In the genomic region with DNA sequence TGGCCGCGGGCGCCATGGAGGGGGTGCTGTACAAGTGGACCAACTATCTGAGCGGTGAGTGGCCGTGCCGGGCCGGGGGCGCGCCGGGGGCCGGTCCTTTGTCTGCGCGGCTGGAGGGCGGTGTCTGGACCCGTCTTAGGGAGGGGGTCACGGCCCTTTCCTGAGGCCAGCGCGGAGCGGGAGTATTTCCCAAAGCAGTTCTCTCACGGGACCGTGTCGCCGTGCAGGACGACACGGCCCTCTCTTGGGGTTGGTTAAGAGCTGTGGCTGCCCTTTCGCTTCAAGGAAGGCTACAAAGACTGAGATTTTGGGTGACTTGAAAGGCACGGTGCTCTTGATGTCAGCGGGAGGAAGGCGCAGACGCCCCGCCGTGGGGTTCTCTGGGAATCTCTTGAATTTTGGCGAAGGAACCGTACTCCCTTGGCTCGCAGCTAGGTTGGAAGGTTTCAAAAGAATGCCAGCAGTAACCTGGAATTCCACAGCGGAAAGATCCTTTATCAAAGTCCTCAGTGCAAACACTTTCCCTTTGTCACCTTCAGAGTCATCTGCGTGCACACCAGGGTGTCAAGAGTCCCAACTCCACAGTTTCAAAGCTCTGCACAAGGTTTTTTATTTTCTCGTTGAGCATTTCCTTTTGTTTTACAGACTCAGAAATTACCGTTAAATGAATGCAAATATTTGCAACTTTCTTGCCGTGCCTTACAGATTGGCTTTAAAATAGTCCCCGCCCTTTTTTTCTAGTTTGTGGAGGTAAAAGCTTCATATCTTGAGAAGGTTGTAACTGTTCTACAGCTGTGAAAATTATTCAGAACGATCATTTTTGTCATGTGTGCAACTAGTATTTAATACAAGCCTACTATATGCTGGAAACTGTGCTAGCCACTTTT, we compare ENCODE assay signal across 8 cellular contexts. TPM values are rescaled to one million over a fixed set of nuclear protein-coding genes. Genes with fewer than 3 reads are reported as not detected.
DNase-seq lines count a peak whose midpoint lies in the region; TF ChIP-seq lines count a peak whose summit lies in the region.

No MANE protein-coding gene starts in this region.

- peaks cover 16% of the 10 kb centered on the region for H3K79me1 ChIP-seq in trophoblast cell (ENCODE audit: low read length)

- peak overlapping the region; percentile 80 for H2BK5ac ChIP-seq in trophoblast cell (ENCODE audit: low read depth, low read length, poor library complexity)

- no peak overlapping the region for H2AK5ac ChIP-seq in trophoblast cell (ENCODE audit: low read length)

- H3K4me3 Mint-ChIP-seq in HFFc6, result no peak overlapping the region
- H3K4me3 Mint-ChIP-seq in activated naive CD4-positive, alpha-beta T cell treated with anti-CD3 and anti-CD28 coated beads, Interleukin-2, amount 10 ng/mL, durations not matched to agents 7 days and 5 days, result no peak overlapping the region

- peak overlapping the region; percentile 80 for H2AFZ ChIP-seq in trophoblast cell (ENCODE audit: insufficient read depth, low read length, poor library complexity)

- H3K27ac ChIP-seq in cardiac muscle cell, result peak overlapping the region; percentile 87
- peak overlapping the region; percentile 92 for H3K27ac ChIP-seq in trophoblast cell (ENCODE audit: low read depth, low read length)

- H3K4me2 ChIP-seq in trophoblast cell (ENCODE audit: low read length), result peak overlapping the region; percentile 79

- peak overlapping the region; percentile 88 for H3K4ac ChIP-seq in trophoblast cell (ENCODE audit: low read depth, low read length)

- CTCF ChIA-PET in activated naive CD4-positive, alpha-beta T cell treated with anti-CD3 and anti-CD28 coated beads, Interleukin-2, amount 10 ng/mL, durations not matched to agents 7 days and 5 days (lab: Charles Lee), result interaction anchor here (1.5 to 3.2 kb wide), 2 partner anchors 12 to 32 kb away, joined by 4 to 12 read pairs; no protein-coding TSS in a partner anchor

- H3K9me3 Mint-ChIP-seq in HFFc6, result no peaks in the 10 kb centered on the region
- no peaks in the 10 kb centered on the region for H3K9me3 Mint-ChIP-seq in activated naive CD4-positive, alpha-beta T cell treated with anti-CD3 and anti-CD28 coated beads, Interleukin-2, amount 10 ng/mL, durations not matched to agents 7 days and 5 days

- H3K4me1 ChIP-seq in cardiac muscle cell (ENCODE audit: low read depth) (peaks cover 34% of the 10 kb centered on the region), trophoblast cell (ENCODE audit: control insufficient read depth in 1 of 2, insufficient read depth in 2 of 2, low read length in 2 of 2) (peaks cover 2 to 8% of the 10 kb centered on the region in 2 experiments)

- DNase-seq in A172 (ENCODE audit: low spot score) (peak; percentile 36), GM06990 (ENCODE audit: extremely low read depth, insufficient read length) (no peak), HFFc6 (peak; percentile 22), M059J (ENCODE audit: low read depth) (peak; percentile 67), cardiac muscle cell (ENCODE audit: low read depth in 1 of 2, low spot score in 1 of 2) (peak; percentile 43 to 70), trophoblast cell (peak; percentile 38 to 74), cortex of kidney (lab: John Stamatoyannopoulos, UW) (no peak)
- peak; percentile 61 for DNase-seq in activated naive CD4-positive, alpha-beta T cell treated with anti-CD3 and anti-CD28 coated beads, Interleukin-2, amount 10 ng/mL, durations not matched to agents 7 days and 5 days

- H2BK12ac ChIP-seq in trophoblast cell (ENCODE audit: low read length), result peak overlapping the region; percentile 9

- no peaks in the 10 kb centered on the region for H3K27me3 ChIP-seq in GM06990 (replicated peaks; ENCODE audit: control insufficient read depth, insufficient read depth, low read length)
- no peaks in the 10 kb centered on the region for H3K27me3 ChIP-seq in cardiac muscle cell
- no peaks in the 10 kb centered on the region for H3K27me3 ChIP-seq in trophoblast cell (ENCODE audit: insufficient read depth, low read length)

- peak overlapping the region; percentile 97 for H3K9ac ChIP-seq in trophoblast cell (ENCODE audit: low read length)

- peaks cover 27% of the 10 kb centered on the region for H3K4me1 Mint-ChIP-seq in HFFc6 (ENCODE audit: low read depth)
- H3K4me1 Mint-ChIP-seq in activated naive CD4-positive, alpha-beta T cell treated with anti-CD3 and anti-CD28 coated beads, Interleukin-2, amount 10 ng/mL, durations not matched to agents 7 days and 5 days, result peaks cover 28% of the 10 kb centered on the region

- H3K27me3 Mint-ChIP-seq in HFFc6 (ENCODE audit: insufficient read depth), result no peaks in the 10 kb centered on the region; the same call in 1 of the 2 replicates
- peaks cover 4% of the 10 kb centered on the region for H3K27me3 Mint-ChIP-seq in activated naive CD4-positive, alpha-beta T cell treated with anti-CD3 and anti-CD28 coated beads, Interleukin-2, amount 10 ng/mL, durations not matched to agents 7 days and 5 days

- H3K9me3 ChIP-seq in cardiac muscle cell (ENCODE audit: low read depth), result no peaks in the 10 kb centered on the region
- no peaks in the 10 kb centered on the region for H3K9me3 ChIP-seq in trophoblast cell (ENCODE audit: insufficient read depth, low read depth, low read length)

- H3K4me3 ChIP-seq in GM06990 (replicated peaks; ENCODE audit: low read depth, low read length), result peak overlapping the region; percentile 75
- peak overlapping the region; percentile 88 for H3K4me3 ChIP-seq in cardiac muscle cell
- peak overlapping the region; percentile 92 for H3K4me3 ChIP-seq in trophoblast cell (ENCODE audit: low read depth, low read length)

- H4K91ac ChIP-seq in trophoblast cell (ENCODE audit: low read depth, low read length), result peak overlapping the region; percentile 82

- H4K12ac ChIP-seq in trophoblast cell (ENCODE audit: low read depth, low read length), result peak overlapping the region; percentile 17

- no CpG with 5 or more reads among the region's 42 CpGs for WGBS in trophoblast cell (ENCODE audit: extremely low coverage, insufficient coverage, insufficient read length)

- H2BK120ac ChIP-seq in trophoblast cell (ENCODE audit: insufficient read depth, low read length, poor library complexity), result peak overlapping the region; percentile 70

- H3K23ac ChIP-seq in trophoblast cell (ENCODE audit: low read length), result no peak overlapping the region

- peaks cover 5% of the 10 kb centered on the region; the same call in 1 of the 2 replicates for H3K36me3 Mint-ChIP-seq in HFFc6 (ENCODE audit: low read depth)
- H3K36me3 Mint-ChIP-seq in activated naive CD4-positive, alpha-beta T cell treated with anti-CD3 and anti-CD28 coated beads, Interleukin-2, amount 10 ng/mL, durations not matched to agents 7 days and 5 days, result no peaks in the 10 kb centered on the region

- H3K14ac ChIP-seq in trophoblast cell (ENCODE audit: low read length), result peak overlapping the region; percentile 83

- H3K36me3 ChIP-seq in GM06990 (ENCODE audit: control insufficient read depth, insufficient read depth, low read length) (no peaks in the 10 kb centered on the region), cardiac muscle cell (no peaks in the 10 kb centered on the region), trophoblast cell (ENCODE audit: control insufficient read depth in 1 of 2, insufficient read depth in 2 of 2, low read length in 2 of 2) (no peaks in the 10 kb centered on the region)

- peak overlapping the region; percentile 74 for H3K27ac Mint-ChIP-seq in HFFc6
- H3K27ac Mint-ChIP-seq in activated naive CD4-positive, alpha-beta T cell treated with anti-CD3 and anti-CD28 coated beads, Interleukin-2, amount 10 ng/mL, durations not matched to agents 7 days and 5 days, result peak overlapping the region; percentile 81

- peak overlapping the region; percentile 89 for H4K8ac ChIP-seq in trophoblast cell (ENCODE audit: low read depth, low read length)

- H3K79me2 ChIP-seq in trophoblast cell (ENCODE audit: control insufficient read depth, insufficient read depth, low read length, poor library complexity), result peaks cover 14% of the 10 kb centered on the region

- TF ChIP-seq CTCF in GM06990 (IDR thresholded peaks at IDR 0.05; ENCODE audit: insufficient read depth, low read length, poor library complexity, severe bottlenecking) (no peak), HFFc6 (IDR thresholded peaks at IDR 0.05) (no peak), cardiac muscle cell (IDR thresholded peaks at IDR 0.05; ENCODE audit: low read depth, low read length) (peak; percentile 3)

- H3K18ac ChIP-seq in trophoblast cell (ENCODE audit: low read length), result peak overlapping the region; percentile 87

RNA-seq across cellular contexts. Expression of gene PLEKHA8, which starts 0.8 kb away (rescaled TPM):
- 27.1 and 29.5 TPM in 2 replicates for total RNA-seq in A172 (2014; rRNA removed; shearing (Covaris generic))
- total RNA-seq in HFFc6 (2021; fragmentation: NEBNext Ultra II Directional; extraction: Animal tissue kit (Norgen Biotek cat#: 25700)), result 10 to 100 TPM in 2 of 6 experiments, 1 to 10 TPM in 4; 9.1 to 10.1 (median 9.6) TPM
- 6.1 and 11.8 TPM in 2 replicates for total RNA-seq in M059J (2014; rRNA removed; shearing (Covaris generic))
- total RNA-seq in cardiac muscle cell, result 15.9 and 25.9 TPM in 2 replicates
- polyA plus RNA-seq in cardiac muscle cell, result 16.8 and 23.2 TPM in 2 replicates
- polyA plus RNA-seq in trophoblast cell (2013), result 18.2 and 18.6 TPM in 2 replicates

RNA-seq across cellular contexts. Expression of gene FKBP14, which starts 2.5 kb away (rescaled TPM):
- total RNA-seq in A172 (2014; rRNA removed; shearing (Covaris generic)), result 13.4 and 17.2 TPM in 2 replicates
- 10 to 100 TPM; 60.0 to 73.0 (median 64.4) TPM for total RNA-seq in HFFc6 (2021; fragmentation: NEBNext Ultra II Directional; extraction: Animal tissue kit (Norgen Biotek cat#: 25700))
- total RNA-seq in M059J (2014; rRNA removed; shearing (Covaris generic)), result 30.1 and 39.8 TPM in 2 replicates
- total RNA-seq in cardiac muscle cell, result 8.1 and 15.3 TPM in 2 replicates
- polyA plus RNA-seq in cardiac muscle cell, result 17.4 and 29.6 TPM in 2 replicates
- 41.6 and 44.7 TPM in 2 replicates for polyA plus RNA-seq in trophoblast cell (2013)

RNA-seq across cellular contexts. Expression of gene SCRN1, which starts 39.4 kb away (rescaled TPM):
- 190 and 195 TPM in 2 replicates for total RNA-seq in A172 (2014; rRNA removed; shearing (Covaris generic))
- 100 to 1,000 TPM; 137 to 168 (median 145) TPM for total RNA-seq in HFFc6 (2021; fragmentation: NEBNext Ultra II Directional; extraction: Animal tissue kit (Norgen Biotek cat#: 25700))
- 73.6 and 109 TPM in 2 replicates for total RNA-seq in M059J (2014; rRNA removed; shearing (Covaris generic))
- total RNA-seq in cardiac muscle cell, result 35.7 and 48.2 TPM in 2 replicates
- polyA plus RNA-seq in cardiac muscle cell, result 34.3 and 44.4 TPM in 2 replicates
- polyA plus RNA-seq in trophoblast cell (2013), result 44.0 and 47.0 TPM in 2 replicates

Comparison
In these comparisons a context has a peak if more than half of its experiments do, and no peak if none do; other contexts are left out.
1. DNase-seq: peak in A172 (single experiment), HFFc6 (single experiment), M059J (single experiment), activated naive CD4-positive, alpha-beta T cell treated with anti-CD3 and anti-CD28 coated beads, Interleukin-2, amount 10 ng/mL, durations not matched to agents 7 days and 5 days (single experiment), cardiac muscle cell (2 of 2) and trophoblast cell (2 of 2); none in GM06990 (single experiment) and cortex of kidney (single experiment).
2. Peak in every context shown above with its lines, with median percentiles within 50 percentile points of each other: H3K4me3 ChIP-seq.